ENCODE assay signal across 8 cellular contexts in genomic region chr14:102848830-102849521, GRCh38.
DNase-seq lines count a peak whose midpoint lies in the region; ATAC-seq and TF ChIP-seq lines count a peak whose summit lies in the region.

No MANE protein-coding gene starts in this region.

- TF ChIP-seq CTCF in brain (conservative IDR thresholded peaks at IDR 0.05) = no peak
- no peak for TF ChIP-seq CTCF in mesothelial cell of epicardium (IDR thresholded peaks at IDR 0.05; ENCODE audit: unreplicated experiment)

- DNase-seq in AG20443 (ENCODE audit: low spot score) = peak; percentile 72
- peak; percentile 9 for DNase-seq in NAMALWA (ENCODE audit: low spot score)
- no peak for DNase-seq in mesothelial cell of epicardium (ENCODE audit: low spot score in 2 of 2, unreplicated experiment in 2 of 2)
- DNase-seq in NCI-H226 = no peak
- no peak for DNase-seq in SIG-M5 (lab: John Stamatoyannopoulos, UW)

- H3K27me3 Mint-ChIP-seq in brain (peaks cover 4% of the 10 kb centered on the region), mesothelial cell of epicardium (ENCODE audit: low read depth) (no peaks in the 10 kb centered on the region)

- H3K27ac Mint-ChIP-seq in brain (peak overlapping the region; percentile 64 to 96 (median 94)), mesothelial cell of epicardium (peak overlapping the region; percentile 48)

- H3K9me3 Mint-ChIP-seq in brain = no peaks in the 10 kb centered on the region
- peaks cover 1% of the 10 kb centered on the region for H3K9me3 Mint-ChIP-seq in mesothelial cell of epicardium

- ATAC-seq in GM18858 (IDR thresholded peaks at IDR 0.05; ENCODE audit: unreplicated experiment) (no peak), GM18511 (IDR thresholded peaks at IDR 0.05; ENCODE audit: unreplicated experiment) (no peak)

- H3K4me1 Mint-ChIP-seq in brain = peaks cover 17% of the 10 kb centered on the region
- H3K4me1 Mint-ChIP-seq in mesothelial cell of epicardium = peaks cover 3% of the 10 kb centered on the region

- H3K36me3 Mint-ChIP-seq in brain (peaks cover 8% of the 10 kb centered on the region), mesothelial cell of epicardium (peaks cover 4% of the 10 kb centered on the region)

- H3K4me3 Mint-ChIP-seq in brain = peak overlapping the region in 2 of 5 experiments; percentile 66 to 74
- no peak overlapping the region for H3K4me3 Mint-ChIP-seq in mesothelial cell of epicardium

Comparison
In these comparisons a context has a peak if more than half of its experiments do, and no peak if none do; other contexts are left out.
1. DNase-seq: peak in AG20443 (single experiment) and NAMALWA (single experiment); none in mesothelial cell of epicardium (0 of 2), NCI-H226 (single experiment) and SIG-M5 (single experiment).